27 cellular contexts compared by ENCODE assay signal in the genomic region with DNA sequence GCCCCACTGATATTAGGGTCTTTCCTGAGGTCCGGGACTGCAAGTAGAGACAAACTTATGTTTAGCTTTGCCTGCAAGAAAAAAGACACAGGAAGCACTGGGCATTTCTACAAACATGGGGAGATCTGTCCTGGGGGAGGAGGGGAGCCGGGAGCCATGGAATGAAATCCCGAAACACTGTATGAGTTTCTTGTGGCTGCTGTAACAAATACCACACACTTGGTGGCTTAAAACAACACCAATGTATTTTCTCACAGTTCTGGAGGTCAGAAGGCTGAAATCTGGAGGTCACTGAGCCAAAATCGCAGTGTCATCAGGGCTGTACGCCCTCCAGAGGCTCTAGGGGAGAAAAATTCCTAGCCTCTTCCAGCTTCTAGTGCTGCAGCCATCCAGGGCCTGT.
"Had no signal": no experiment of that assay in that cellular context is flagged by ENCODE, and none has a peak within 500 bp of the region (broad histone marks: within the 10 kb centered on the region; RNA-seq: fewer than 3 reads in every experiment).

No MANE protein-coding gene starts in this region.

- H3K4me2 ChIP-seq: neural progenitor cell, smooth muscle cell had no signal

- H3K27ac ChIP-seq: neural progenitor cell, ovary, parathyroid adenoma, psoas muscle, skin epidermis, spleen, suprapubic skin, testis, tibial artery, transverse colon, upper lobe of right lung, uterus had no signal

- H3K36me3 ChIP-seq: neural progenitor cell, ovary, spleen, suprapubic skin, tibial artery, transverse colon, upper lobe of right lung, uterus had no signal

- H3K9ac ChIP-seq: neural progenitor cell, parathyroid adenoma had no signal

- H3K4me1 ChIP-seq: neural progenitor cell, parathyroid adenoma, psoas muscle, spleen, suprapubic skin, testis, tibial artery, transverse colon, upper lobe of right lung, uterus had no signal

- H2AFZ ChIP-seq: neural progenitor cell, parathyroid adenoma had no signal

- H3K9me3 ChIP-seq: ovary, psoas muscle, testis, transverse colon, upper lobe of right lung, uterus had no signal

- H3K27me3 ChIP-seq: neural progenitor cell, ovary, spleen, suprapubic skin, testis, tibial artery, transverse colon, upper lobe of right lung, uterus had no signal

- H3K79me2 ChIP-seq: parathyroid adenoma had no signal

- H3K4me3 ChIP-seq: neural progenitor cell, ovary, psoas muscle, skin epidermis, smooth muscle cell, spleen, suprapubic skin, testis, tibial artery, transverse colon, upper lobe of right lung, uterus had no signal

- ATAC-seq: natural killer cell; psoas muscle; right cardiac atrium; sciatic nerve; stimulated activated memory B cell treated with anti-CD40 and anti-IgM and Interleukin-4, amounts not matched to agents 10 μg/mL and 1 μg/mL and 100 μg/mL, for 72 hours; stimulated activated naive CD8-positive, alpha-beta T cell treated with anti-CD3 and anti-CD28 coated beads, Interleukin-15, amount 100 ng/mL, for 72 hours; stimulated activated naive CD8-positive, alpha-beta T cell treated with anti-CD3 and anti-CD28 coated beads, Interleukin-15, Interleukin-2, amounts not matched to agents 100 U/mL and 50 U/mL, for 24 hours; upper lobe of right lung had no signal

- DNase-seq: natural killer cell; occipital lobe; ovary; psoas muscle; right cardiac atrium; spleen; stimulated activated CD4-positive, alpha-beta T cell treated with anti-CD3 and anti-CD28 coated beads, Interleukin-12 subunit alpha, Interleukin-12 subunit beta, amount 100 ng/mL, for 4 hours; stimulated activated CD4-positive, alpha-beta T cell treated with anti-CD3 and anti-CD28 coated beads, Interleukin-1b, Interleukin-23, amount 100 ng/mL, for 48 hours; stimulated activated CD4-positive, alpha-beta T cell treated with anti-CD3 and anti-CD28 coated beads, Interleukin-4, amount 100 ng/mL, for 1 hour; stimulated activated CD4-positive, alpha-beta T cell treated with anti-CD3 and anti-CD28 coated beads, Interleukin-4, amount 100 ng/mL, for 4 hours; stimulated activated CD8-positive, alpha-beta memory T cell treated with anti-CD3 and anti-CD28 coated beads, Interleukin-4, amount 100 ng/mL, for 48 hours; stimulated activated naive CD4-positive, alpha-beta T cell; stimulated activated naive CD8-positive, alpha-beta T cell treated with anti-CD3 and anti-CD28 coated beads, Interleukin-15, amount 100 ng/mL, for 72 hours; stimulated activated naive CD8-positive, alpha-beta T cell treated with anti-CD3 and anti-CD28 coated beads, Interleukin-15, Interleukin-2, amounts not matched to agents 100 U/mL and 50 U/mL, for 24 hours; substantia nigra; testis; tibial artery; transverse colon; upper lobe of right lung; uterus had no signal
